In the genomic region with DNA sequence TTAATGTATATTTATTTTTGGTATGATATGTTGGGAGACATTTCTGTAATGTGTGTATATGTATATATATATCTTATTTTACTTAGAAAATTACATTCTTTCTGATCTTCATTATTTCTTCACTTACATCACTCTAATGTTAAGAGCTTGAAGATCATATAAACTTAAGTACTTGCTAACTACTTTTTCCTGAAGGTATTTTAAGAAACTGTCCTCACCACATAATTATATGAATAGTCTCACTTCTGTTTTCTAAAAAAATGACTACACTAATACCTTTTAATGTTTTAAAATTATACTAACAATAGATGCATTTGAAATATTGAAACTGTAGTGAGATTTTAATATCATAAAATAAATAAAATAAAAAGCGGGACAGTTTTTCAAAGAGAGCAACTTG, we compare ENCODE assay signal across 19 cellular contexts.
"Had no signal": no experiment of that assay in that cellular context is flagged by ENCODE, and none has a peak within 500 bp of the region (broad histone marks: within the 10 kb centered on the region; RNA-seq: fewer than 3 reads in every experiment).

No MANE protein-coding gene starts in this region.

- H3K4me1 Mint-ChIP-seq: central memory CD8-positive, alpha-beta T cell had no signal

- H3K4me3 ChIP-seq: body of pancreas, gastroesophageal sphincter, left ventricle myocardium inferior, right atrium auricular region, skin epidermis, tibial artery, vagina had no signal

- H3K27ac ChIP-seq: body of pancreas, gastroesophageal sphincter, left ventricle myocardium inferior, right atrium auricular region, skin epidermis, tibial artery, vagina had no signal

- H3K36me3 ChIP-seq: gastroesophageal sphincter, left ventricle myocardium inferior, right atrium auricular region, tibial artery, vagina had no signal

- H3K4me1 ChIP-seq: body of pancreas, gastroesophageal sphincter, left ventricle myocardium inferior, right atrium auricular region, tibial artery, vagina had no signal

- H3K27ac Mint-ChIP-seq: activated naive CD4-positive, alpha-beta T cell treated with anti-CD3 and anti-CD28 coated beads, Interleukin-2, amount 50 U/mL, for 72 hours; activated T-cell treated with anti-CD3 and anti-CD28 coated beads, Interleukin-2, amount 50 U/mL, for 24 hours; natural killer cell treated with Interleukin-12 subunit alpha and Interleukin-12 subunit beta and Interleukin-15 and Interleukin-18, amount 100 ng/mL, for 72 hours had no signal

- ATAC-seq: activated CD4-positive, CD25-positive, alpha-beta regulatory T cell treated with anti-CD3 and anti-CD28 coated beads, Interleukin-2, amount 50 U/mL, for 24 hours; activated naive CD4-positive, alpha-beta T cell treated with anti-CD3 and anti-CD28 coated beads, Interleukin-2, amount 50 U/mL, for 72 hours; body of pancreas; gastroesophageal sphincter; natural killer cell treated with Interleukin-12 subunit alpha and Interleukin-12 subunit beta and Interleukin-15 and Interleukin-18, amount 100 ng/mL, for 72 hours had no signal

- H3K27me3 ChIP-seq: body of pancreas, gastroesophageal sphincter, right atrium auricular region, tibial artery, vagina had no signal

- H3K9me3 ChIP-seq: body of pancreas, gastroesophageal sphincter, vagina had no signal

- DNase-seq: activated CD4-positive, alpha-beta T cell treated with anti-CD3 and anti-CD28 coated beads, Interleukin-2, amount 50 U/mL, for 4 hours; activated effector memory CD4-positive, alpha-beta T cell treated with anti-CD3 and anti-CD28 coated beads, Interleukin-2, amount 50 U/mL, for 16 hours; activated T-cell treated with anti-CD3 and anti-CD28 coated beads, Interleukin-2, amount 50 U/mL, for 24 hours; amniotic stem cell; body of pancreas; dermis blood vessel endothelial cell; kidney; left ventricle myocardium inferior; mesenchymal stem cell; nucleus accumbens; tibial artery had no signal

- H3K27me3 Mint-ChIP-seq: activated T-cell treated with anti-CD3 and anti-CD28 coated beads, Interleukin-2, amount 50 U/mL, for 24 hours; central memory CD8-positive, alpha-beta T cell; natural killer cell treated with Interleukin-12 subunit alpha and Interleukin-12 subunit beta and Interleukin-15 and Interleukin-18, amount 100 ng/mL, for 72 hours had no signal

- H3K4me3 Mint-ChIP-seq: activated T-cell treated with anti-CD3 and anti-CD28 coated beads, Interleukin-2, amount 50 U/mL, for 24 hours; central memory CD8-positive, alpha-beta T cell; natural killer cell treated with Interleukin-12 subunit alpha and Interleukin-12 subunit beta and Interleukin-15 and Interleukin-18, amount 100 ng/mL, for 72 hours had no signal
